ENCODE assay signal across 1 cellular context in the genomic region with DNA sequence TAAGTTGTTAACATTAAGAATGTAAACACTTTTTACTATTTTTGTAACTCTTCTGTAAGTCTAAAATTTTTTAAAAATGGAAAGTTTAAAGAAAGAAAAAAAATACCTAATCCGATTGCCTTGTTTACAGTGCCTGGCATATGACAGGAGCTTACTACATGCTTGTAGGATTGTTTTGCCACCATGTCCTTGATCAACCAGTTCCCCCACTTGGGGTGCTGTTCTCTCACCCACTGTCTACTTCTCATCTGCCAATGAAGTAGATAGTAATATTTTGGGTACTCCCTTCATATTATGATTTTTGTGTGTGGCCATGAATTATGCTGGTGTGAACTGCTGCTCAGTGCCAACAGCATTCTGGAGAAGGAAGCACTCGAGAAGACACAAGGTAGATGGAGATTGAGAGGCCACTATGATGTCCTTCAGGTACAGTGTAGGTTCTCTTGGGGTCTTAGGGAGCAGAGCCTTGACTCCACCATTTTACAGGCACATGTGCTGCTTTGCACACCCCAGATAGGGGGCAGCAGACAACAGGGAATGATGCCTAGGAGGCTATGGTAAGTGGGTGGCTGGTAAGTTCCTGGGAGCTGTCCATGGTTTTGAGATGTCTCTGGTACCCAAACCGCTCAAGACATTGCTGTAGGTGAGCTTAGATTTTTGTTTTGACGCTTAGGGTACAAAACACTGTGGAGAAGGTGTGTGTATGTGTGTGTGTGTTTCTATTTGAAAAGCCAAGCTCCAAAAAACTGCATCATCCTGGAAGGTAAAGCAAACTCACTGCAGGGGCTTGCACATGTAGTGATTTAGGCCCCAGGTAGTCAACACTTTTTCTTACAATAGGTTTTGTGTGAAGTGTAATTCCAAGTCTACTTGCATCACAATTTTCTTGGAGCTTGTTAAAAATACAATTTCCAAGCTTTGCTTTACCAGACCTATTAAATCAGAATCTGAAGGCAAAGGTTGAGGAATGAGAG.
TF ChIP-seq lines count a peak whose summit lies in the region.

No MANE protein-coding gene starts in this region.

TF ChIP-seq in WTC11, 78 proteins besides CTCF, POLR2A, EP300 and RAD21 (continued from another document and continues in another):
- TF ChIP-seq, protein P1, sequence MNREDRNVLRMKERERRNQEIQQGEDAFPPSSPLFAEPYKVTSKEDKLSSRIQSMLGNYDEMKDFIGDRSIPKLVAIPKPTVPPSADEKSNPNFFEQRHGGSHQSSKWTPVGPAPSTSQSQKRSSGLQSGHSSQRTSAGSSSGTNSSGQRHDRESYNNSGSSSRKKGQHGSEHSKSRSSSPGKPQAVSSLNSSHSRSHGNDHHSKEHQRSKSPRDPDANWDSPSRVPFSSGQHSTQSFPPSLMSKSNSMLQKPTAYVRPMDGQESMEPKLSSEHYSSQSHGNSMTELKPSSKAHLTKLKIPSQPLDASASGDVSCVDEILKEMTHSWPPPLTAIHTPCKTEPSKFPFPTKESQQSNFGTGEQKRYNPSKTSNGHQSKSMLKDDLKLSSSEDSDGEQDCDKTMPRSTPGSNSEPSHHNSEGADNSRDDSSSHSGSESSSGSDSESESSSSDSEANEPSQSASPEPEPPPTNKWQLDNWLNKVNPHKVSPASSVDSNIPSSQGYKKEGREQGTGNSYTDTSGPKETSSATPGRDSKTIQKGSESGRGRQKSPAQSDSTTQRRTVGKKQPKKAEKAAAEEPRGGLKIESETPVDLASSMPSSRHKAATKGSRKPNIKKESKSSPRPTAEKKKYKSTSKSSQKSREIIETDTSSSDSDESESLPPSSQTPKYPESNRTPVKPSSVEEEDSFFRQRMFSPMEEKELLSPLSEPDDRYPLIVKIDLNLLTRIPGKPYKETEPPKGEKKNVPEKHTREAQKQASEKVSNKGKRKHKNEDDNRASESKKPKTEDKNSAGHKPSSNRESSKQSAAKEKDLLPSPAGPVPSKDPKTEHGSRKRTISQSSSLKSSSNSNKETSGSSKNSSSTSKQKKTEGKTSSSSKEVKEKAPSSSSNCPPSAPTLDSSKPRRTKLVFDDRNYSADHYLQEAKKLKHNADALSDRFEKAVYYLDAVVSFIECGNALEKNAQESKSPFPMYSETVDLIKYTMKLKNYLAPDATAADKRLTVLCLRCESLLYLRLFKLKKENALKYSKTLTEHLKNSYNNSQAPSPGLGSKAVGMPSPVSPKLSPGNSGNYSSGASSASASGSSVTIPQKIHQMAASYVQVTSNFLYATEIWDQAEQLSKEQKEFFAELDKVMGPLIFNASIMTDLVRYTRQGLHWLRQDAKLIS (CRISPR knock-in tag; IDR thresholded peaks at IDR 0.05; ENCODE audit: borderline replicate concordance), result no peak
- no peak for TF ChIP-seq JAZF1 (CRISPR knock-in tag; IDR thresholded peaks at IDR 0.05)
- TF ChIP-seq, protein P2, sequence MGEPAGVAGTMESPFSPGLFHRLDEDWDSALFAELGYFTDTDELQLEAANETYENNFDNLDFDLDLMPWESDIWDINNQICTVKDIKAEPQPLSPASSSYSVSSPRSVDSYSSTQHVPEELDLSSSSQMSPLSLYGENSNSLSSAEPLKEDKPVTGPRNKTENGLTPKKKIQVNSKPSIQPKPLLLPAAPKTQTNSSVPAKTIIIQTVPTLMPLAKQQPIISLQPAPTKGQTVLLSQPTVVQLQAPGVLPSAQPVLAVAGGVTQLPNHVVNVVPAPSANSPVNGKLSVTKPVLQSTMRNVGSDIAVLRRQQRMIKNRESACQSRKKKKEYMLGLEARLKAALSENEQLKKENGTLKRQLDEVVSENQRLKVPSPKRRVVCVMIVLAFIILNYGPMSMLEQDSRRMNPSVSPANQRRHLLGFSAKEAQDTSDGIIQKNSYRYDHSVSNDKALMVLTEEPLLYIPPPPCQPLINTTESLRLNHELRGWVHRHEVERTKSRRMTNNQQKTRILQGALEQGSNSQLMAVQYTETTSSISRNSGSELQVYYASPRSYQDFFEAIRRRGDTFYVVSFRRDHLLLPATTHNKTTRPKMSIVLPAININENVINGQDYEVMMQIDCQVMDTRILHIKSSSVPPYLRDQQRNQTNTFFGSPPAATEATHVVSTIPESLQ (CRISPR knock-in tag; IDR thresholded peaks at IDR 0.05), result no peak
- no peak for TF ChIP-seq TCF7 (CRISPR knock-in tag; IDR thresholded peaks at IDR 0.05; ENCODE audit: low read depth)
- TF ChIP-seq, protein P3, sequence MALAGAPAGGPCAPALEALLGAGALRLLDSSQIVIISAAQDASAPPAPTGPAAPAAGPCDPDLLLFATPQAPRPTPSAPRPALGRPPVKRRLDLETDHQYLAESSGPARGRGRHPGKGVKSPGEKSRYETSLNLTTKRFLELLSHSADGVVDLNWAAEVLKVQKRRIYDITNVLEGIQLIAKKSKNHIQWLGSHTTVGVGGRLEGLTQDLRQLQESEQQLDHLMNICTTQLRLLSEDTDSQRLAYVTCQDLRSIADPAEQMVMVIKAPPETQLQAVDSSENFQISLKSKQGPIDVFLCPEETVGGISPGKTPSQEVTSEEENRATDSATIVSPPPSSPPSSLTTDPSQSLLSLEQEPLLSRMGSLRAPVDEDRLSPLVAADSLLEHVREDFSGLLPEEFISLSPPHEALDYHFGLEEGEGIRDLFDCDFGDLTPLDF (CRISPR knock-in tag; IDR thresholded peaks at IDR 0.05), result no peak
- TF ChIP-seq CREM (CRISPR knock-in tag; IDR thresholded peaks at IDR 0.05), result no peak; the same call in 1 of the 2 replicates
- no peak for TF ChIP-seq NR2C2 (CRISPR knock-in tag; IDR thresholded peaks at IDR 0.05)
- TF ChIP-seq ZNF423 (CRISPR knock-in tag; IDR thresholded peaks at IDR 0.05), result peak; percentile 33; the same call in 1 of the 2 replicates
- TF ChIP-seq MYBL2 (CRISPR knock-in tag; IDR thresholded peaks at IDR 0.05), result no peak
- no peak for TF ChIP-seq ATF1 (CRISPR knock-in tag; IDR thresholded peaks at IDR 0.05)
- TF ChIP-seq, protein P4, sequence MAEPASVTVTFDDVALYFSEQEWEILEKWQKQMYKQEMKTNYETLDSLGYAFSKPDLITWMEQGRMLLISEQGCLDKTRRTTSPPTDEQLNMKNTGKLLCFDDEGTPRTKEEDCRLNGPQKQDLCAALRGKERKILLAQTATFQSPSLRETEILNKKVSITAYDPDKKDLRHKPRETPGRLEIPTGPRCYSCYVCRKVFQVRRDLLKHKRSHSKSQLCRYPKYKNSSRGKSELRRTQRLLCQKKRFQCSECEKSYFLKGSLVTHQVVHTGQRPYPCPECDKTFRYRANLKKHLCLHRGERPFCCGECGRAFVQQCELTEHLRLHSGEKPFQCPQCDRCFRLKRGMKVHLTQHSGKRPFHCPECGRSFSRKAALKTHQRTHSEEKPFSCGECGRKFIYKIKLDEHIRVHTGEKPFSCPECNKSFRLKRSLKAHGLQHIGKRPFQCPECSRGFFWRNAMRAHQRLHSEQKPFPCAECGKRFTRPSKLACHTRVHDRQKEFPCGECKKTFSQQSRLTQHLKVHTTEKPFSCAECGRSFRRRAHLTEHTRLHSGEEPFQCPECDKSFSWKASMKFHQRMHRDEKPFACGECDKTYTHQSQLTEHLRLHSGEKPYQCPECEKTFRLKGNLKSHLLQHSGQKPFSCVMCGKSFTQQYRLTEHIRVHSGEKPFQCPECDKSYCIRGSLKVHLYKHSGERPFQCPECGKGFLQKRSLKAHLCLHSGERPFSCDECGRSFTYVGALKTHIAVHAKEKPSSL (CRISPR knock-in tag; conservative IDR thresholded peaks at IDR 0.05), result no peak
- TF ChIP-seq, protein P5, sequence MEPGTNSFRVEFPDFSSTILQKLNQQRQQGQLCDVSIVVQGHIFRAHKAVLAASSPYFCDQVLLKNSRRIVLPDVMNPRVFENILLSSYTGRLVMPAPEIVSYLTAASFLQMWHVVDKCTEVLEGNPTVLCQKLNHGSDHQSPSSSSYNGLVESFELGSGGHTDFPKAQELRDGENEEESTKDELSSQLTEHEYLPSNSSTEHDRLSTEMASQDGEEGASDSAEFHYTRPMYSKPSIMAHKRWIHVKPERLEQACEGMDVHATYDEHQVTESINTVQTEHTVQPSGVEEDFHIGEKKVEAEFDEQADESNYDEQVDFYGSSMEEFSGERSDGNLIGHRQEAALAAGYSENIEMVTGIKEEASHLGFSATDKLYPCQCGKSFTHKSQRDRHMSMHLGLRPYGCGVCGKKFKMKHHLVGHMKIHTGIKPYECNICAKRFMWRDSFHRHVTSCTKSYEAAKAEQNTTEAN (CRISPR knock-in tag; IDR thresholded peaks at IDR 0.05), result 0 out of 2 replicates have a peak, but pooled peaks have one; percentile 55
- TF ChIP-seq ETV6 (CRISPR knock-in tag; IDR thresholded peaks at IDR 0.05), result peak; percentile 95
- TF ChIP-seq, protein P6, sequence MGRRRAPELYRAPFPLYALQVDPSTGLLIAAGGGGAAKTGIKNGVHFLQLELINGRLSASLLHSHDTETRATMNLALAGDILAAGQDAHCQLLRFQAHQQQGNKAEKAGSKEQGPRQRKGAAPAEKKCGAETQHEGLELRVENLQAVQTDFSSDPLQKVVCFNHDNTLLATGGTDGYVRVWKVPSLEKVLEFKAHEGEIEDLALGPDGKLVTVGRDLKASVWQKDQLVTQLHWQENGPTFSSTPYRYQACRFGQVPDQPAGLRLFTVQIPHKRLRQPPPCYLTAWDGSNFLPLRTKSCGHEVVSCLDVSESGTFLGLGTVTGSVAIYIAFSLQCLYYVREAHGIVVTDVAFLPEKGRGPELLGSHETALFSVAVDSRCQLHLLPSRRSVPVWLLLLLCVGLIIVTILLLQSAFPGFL (CRISPR knock-in tag; IDR thresholded peaks at IDR 0.05; ENCODE audit: borderline replicate concordance), result no peak
- TF ChIP-seq ZNF416 (CRISPR knock-in tag; IDR thresholded peaks at IDR 0.05), result no peak
- TF ChIP-seq, protein P7, sequence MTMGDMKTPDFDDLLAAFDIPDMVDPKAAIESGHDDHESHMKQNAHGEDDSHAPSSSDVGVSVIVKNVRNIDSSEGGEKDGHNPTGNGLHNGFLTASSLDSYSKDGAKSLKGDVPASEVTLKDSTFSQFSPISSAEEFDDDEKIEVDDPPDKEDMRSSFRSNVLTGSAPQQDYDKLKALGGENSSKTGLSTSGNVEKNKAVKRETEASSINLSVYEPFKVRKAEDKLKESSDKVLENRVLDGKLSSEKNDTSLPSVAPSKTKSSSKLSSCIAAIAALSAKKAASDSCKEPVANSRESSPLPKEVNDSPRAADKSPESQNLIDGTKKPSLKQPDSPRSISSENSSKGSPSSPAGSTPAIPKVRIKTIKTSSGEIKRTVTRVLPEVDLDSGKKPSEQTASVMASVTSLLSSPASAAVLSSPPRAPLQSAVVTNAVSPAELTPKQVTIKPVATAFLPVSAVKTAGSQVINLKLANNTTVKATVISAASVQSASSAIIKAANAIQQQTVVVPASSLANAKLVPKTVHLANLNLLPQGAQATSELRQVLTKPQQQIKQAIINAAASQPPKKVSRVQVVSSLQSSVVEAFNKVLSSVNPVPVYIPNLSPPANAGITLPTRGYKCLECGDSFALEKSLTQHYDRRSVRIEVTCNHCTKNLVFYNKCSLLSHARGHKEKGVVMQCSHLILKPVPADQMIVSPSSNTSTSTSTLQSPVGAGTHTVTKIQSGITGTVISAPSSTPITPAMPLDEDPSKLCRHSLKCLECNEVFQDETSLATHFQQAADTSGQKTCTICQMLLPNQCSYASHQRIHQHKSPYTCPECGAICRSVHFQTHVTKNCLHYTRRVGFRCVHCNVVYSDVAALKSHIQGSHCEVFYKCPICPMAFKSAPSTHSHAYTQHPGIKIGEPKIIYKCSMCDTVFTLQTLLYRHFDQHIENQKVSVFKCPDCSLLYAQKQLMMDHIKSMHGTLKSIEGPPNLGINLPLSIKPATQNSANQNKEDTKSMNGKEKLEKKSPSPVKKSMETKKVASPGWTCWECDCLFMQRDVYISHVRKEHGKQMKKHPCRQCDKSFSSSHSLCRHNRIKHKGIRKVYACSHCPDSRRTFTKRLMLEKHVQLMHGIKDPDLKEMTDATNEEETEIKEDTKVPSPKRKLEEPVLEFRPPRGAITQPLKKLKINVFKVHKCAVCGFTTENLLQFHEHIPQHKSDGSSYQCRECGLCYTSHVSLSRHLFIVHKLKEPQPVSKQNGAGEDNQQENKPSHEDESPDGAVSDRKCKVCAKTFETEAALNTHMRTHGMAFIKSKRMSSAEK (CRISPR knock-in tag; IDR thresholded peaks at IDR 0.05; ENCODE audit: borderline replicate concordance), result 0 out of 2 replicates have a peak, but pooled peaks have one; percentile 19
- TF ChIP-seq ZNF138 (CRISPR knock-in tag; conservative IDR thresholded peaks at IDR 0.05), result no peak
- TF ChIP-seq, protein P8, sequence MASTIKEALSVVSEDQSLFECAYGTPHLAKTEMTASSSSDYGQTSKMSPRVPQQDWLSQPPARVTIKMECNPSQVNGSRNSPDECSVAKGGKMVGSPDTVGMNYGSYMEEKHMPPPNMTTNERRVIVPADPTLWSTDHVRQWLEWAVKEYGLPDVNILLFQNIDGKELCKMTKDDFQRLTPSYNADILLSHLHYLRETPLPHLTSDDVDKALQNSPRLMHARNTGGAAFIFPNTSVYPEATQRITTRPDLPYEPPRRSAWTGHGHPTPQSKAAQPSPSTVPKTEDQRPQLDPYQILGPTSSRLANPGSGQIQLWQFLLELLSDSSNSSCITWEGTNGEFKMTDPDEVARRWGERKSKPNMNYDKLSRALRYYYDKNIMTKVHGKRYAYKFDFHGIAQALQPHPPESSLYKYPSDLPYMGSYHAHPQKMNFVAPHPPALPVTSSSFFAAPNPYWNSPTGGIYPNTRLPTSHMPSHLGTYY (CRISPR knock-in tag; IDR thresholded peaks at IDR 0.05), result no peak
- TF ChIP-seq, protein P9, sequence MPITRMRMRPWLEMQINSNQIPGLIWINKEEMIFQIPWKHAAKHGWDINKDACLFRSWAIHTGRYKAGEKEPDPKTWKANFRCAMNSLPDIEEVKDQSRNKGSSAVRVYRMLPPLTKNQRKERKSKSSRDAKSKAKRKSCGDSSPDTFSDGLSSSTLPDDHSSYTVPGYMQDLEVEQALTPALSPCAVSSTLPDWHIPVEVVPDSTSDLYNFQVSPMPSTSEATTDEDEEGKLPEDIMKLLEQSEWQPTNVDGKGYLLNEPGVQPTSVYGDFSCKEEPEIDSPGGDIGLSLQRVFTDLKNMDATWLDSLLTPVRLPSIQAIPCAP (CRISPR knock-in tag; IDR thresholded peaks at IDR 0.05), result 0 out of 2 replicates have a peak, but pooled peaks have one; percentile 44
- peak; percentile 94 for TF ChIP-seq ZNF232 (CRISPR knock-in tag; IDR thresholded peaks at IDR 0.05)
- TF ChIP-seq, protein P10, sequence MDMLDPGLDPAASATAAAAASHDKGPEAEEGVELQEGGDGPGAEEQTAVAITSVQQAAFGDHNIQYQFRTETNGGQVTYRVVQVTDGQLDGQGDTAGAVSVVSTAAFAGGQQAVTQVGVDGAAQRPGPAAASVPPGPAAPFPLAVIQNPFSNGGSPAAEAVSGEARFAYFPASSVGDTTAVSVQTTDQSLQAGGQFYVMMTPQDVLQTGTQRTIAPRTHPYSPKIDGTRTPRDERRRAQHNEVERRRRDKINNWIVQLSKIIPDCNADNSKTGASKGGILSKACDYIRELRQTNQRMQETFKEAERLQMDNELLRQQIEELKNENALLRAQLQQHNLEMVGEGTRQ (CRISPR knock-in tag; IDR thresholded peaks at IDR 0.05), result no peak; the same call in 1 of the 2 replicates
- TF ChIP-seq, protein P11, sequence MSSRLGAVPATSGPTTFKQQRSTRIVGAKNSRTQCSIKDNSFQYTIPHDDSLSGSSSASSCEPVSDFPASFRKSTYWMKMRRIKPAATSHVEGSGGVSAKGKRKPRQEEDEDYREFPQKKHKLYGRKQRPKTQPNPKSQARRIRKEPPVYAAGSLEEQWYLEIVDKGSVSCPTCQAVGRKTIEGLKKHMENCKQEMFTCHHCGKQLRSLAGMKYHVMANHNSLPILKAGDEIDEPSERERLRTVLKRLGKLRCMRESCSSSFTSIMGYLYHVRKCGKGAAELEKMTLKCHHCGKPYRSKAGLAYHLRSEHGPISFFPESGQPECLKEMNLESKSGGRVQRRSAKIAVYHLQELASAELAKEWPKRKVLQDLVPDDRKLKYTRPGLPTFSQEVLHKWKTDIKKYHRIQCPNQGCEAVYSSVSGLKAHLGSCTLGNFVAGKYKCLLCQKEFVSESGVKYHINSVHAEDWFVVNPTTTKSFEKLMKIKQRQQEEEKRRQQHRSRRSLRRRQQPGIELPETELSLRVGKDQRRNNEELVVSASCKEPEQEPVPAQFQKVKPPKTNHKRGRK (CRISPR knock-in tag; IDR thresholded peaks at IDR 0.05; ENCODE audit: borderline replicate concordance), result no peak
- TF ChIP-seq NR1H2 (CRISPR knock-in tag; IDR thresholded peaks at IDR 0.05), result no peak
- 0 out of 2 replicates have a peak, but pooled peaks have one; percentile 70 for TF ChIP-seq ZBTB21 (CRISPR knock-in tag; IDR thresholded peaks at IDR 0.05; ENCODE audit: borderline replicate concordance)
- no peak for TF ChIP-seq ELF4 (CRISPR knock-in tag; IDR thresholded peaks at IDR 0.05; ENCODE audit: low read depth)
- TF ChIP-seq SMAD4 (CRISPR knock-in tag; IDR thresholded peaks at IDR 0.05), result no peak
